ENCODE assay signal across 14 cellular contexts in genomic region chr20:50376888-50377459, GRCh38.
DNase-seq lines count a peak whose midpoint lies in the region; ATAC-seq and TF ChIP-seq lines count a peak whose summit lies in the region.
"Had no signal": no experiment of that assay in that cellular context is flagged by ENCODE, and none has a peak within 500 bp of the region (broad histone marks: within the 10 kb centered on the region; RNA-seq: fewer than 3 reads in every experiment).

No MANE protein-coding gene starts in this region.

- CTCF ChIA-PET in activated CD4-positive, alpha-beta T cell treated with anti-CD3 and anti-CD28 coated beads, Interleukin-2, amount 10 ng/mL, durations not matched to agents 7 days and 5 days (lab: Charles Lee) = no interaction called here

- no peak overlapping the region for H3K4me3 Mint-ChIP-seq in activated CD4-positive, alpha-beta T cell treated with anti-CD3 and anti-CD28 coated beads, Interleukin-2, amount 10 ng/mL, durations not matched to agents 7 days and 5 days
- H3K4me3 Mint-ChIP-seq in activated CD4-positive, alpha-beta T cell treated with anti-CD3 and anti-CD28 coated beads, Interleukin-2, amount 10 ng/mL, durations not matched to agents 24 days and 14 days = no peak overlapping the region
- no peak overlapping the region for H3K4me3 Mint-ChIP-seq in effector memory CD8-positive, alpha-beta T cell
- H3K4me3 Mint-ChIP-seq in stimulated activated effector memory CD8-positive, alpha-beta T cell treated with anti-CD3 and anti-CD28 coated beads, Interleukin-12 subunit alpha, Interleukin-12 subunit beta, amount 100 ng/mL, for 72 hours = peak overlapping the region; percentile 55
- no peak overlapping the region for H3K4me3 Mint-ChIP-seq in osteocyte (ENCODE audit: unreplicated experiment)
- no peak overlapping the region for H3K4me3 Mint-ChIP-seq in mesothelial cell of epicardium

- no peaks in the 10 kb centered on the region for H3K9me3 Mint-ChIP-seq in activated CD4-positive, alpha-beta T cell treated with anti-CD3 and anti-CD28 coated beads, Interleukin-2, amount 10 ng/mL, durations not matched to agents 7 days and 5 days
- no peaks in the 10 kb centered on the region for H3K9me3 Mint-ChIP-seq in activated CD4-positive, alpha-beta T cell treated with anti-CD3 and anti-CD28 coated beads, Interleukin-2, amount 10 ng/mL, durations not matched to agents 24 days and 14 days
- H3K9me3 Mint-ChIP-seq in effector memory CD8-positive, alpha-beta T cell = no peaks in the 10 kb centered on the region
- H3K9me3 Mint-ChIP-seq in stimulated activated effector memory CD8-positive, alpha-beta T cell treated with anti-CD3 and anti-CD28 coated beads, Interleukin-12 subunit alpha, Interleukin-12 subunit beta, amount 100 ng/mL, for 72 hours = no peaks in the 10 kb centered on the region
- H3K9me3 Mint-ChIP-seq in osteocyte (ENCODE audit: unreplicated experiment) (no peaks in the 10 kb centered on the region), mesothelial cell of epicardium (no peaks in the 10 kb centered on the region)

- H3K4me3 ChIP-seq in NT2/D1 (ENCODE audit: insufficient read length, low read depth) = no peak overlapping the region
- H3K4me3 ChIP-seq in left lung = no peak overlapping the region
- H3K4me3 ChIP-seq: GM12878, Peyer's patch had no signal

- no peaks in the 10 kb centered on the region for H3K9me3 ChIP-seq in NT2/D1 (ENCODE audit: insufficient read depth, low read length)
- no peaks in the 10 kb centered on the region for H3K9me3 ChIP-seq in left lung
- H3K9me3 ChIP-seq: Peyer's patch had no signal

- H3K27me3 Mint-ChIP-seq in activated CD4-positive, alpha-beta T cell treated with anti-CD3 and anti-CD28 coated beads, Interleukin-2, amount 10 ng/mL, durations not matched to agents 7 days and 5 days = no peaks in the 10 kb centered on the region
- peaks cover 4% of the 10 kb centered on the region for H3K27me3 Mint-ChIP-seq in activated CD4-positive, alpha-beta T cell treated with anti-CD3 and anti-CD28 coated beads, Interleukin-2, amount 10 ng/mL, durations not matched to agents 24 days and 14 days
- peaks cover 6 to 17% of the 10 kb centered on the region in 2 donors for H3K27me3 Mint-ChIP-seq in effector memory CD8-positive, alpha-beta T cell
- H3K27me3 Mint-ChIP-seq in osteocyte (ENCODE audit: unreplicated experiment) (no peaks in the 10 kb centered on the region), mesothelial cell of epicardium (ENCODE audit: low read depth) (no peaks in the 10 kb centered on the region)

- H3K9ac ChIP-seq in NT2/D1 (ENCODE audit: insufficient read length, low read depth) = peak overlapping the region; percentile 13

- intact Hi-C loops in activated CD4-positive, alpha-beta T cell treated with anti-CD3 and anti-CD28 coated beads, Interleukin-2, amount 10 ng/mL, durations not matched to agents 24 days and 14 days (cut with micrococcal nuclease) = no loop called here
- intact Hi-C loops in left lung (cut with DNase I) = no loop called here

- H3K4me1 Mint-ChIP-seq in activated CD4-positive, alpha-beta T cell treated with anti-CD3 and anti-CD28 coated beads, Interleukin-2, amount 10 ng/mL, durations not matched to agents 7 days and 5 days = peaks cover 50% of the 10 kb centered on the region
- peaks cover 29% of the 10 kb centered on the region for H3K4me1 Mint-ChIP-seq in activated CD4-positive, alpha-beta T cell treated with anti-CD3 and anti-CD28 coated beads, Interleukin-2, amount 10 ng/mL, durations not matched to agents 24 days and 14 days
- H3K4me1 Mint-ChIP-seq in effector memory CD8-positive, alpha-beta T cell (ENCODE audit: low read depth in 2 of 2) = peaks cover 16 to 22% of the 10 kb centered on the region in 2 donors
- H3K4me1 Mint-ChIP-seq in stimulated activated effector memory CD8-positive, alpha-beta T cell treated with anti-CD3 and anti-CD28 coated beads, Interleukin-12 subunit alpha, Interleukin-12 subunit beta, amount 100 ng/mL, for 72 hours = peaks cover 53% of the 10 kb centered on the region
- H3K4me1 Mint-ChIP-seq in osteocyte (ENCODE audit: unreplicated experiment) = peaks cover 18% of the 10 kb centered on the region
- H3K4me1 Mint-ChIP-seq in mesothelial cell of epicardium = peaks cover 40% of the 10 kb centered on the region

- peaks cover 3% of the 10 kb centered on the region for H3K36me3 Mint-ChIP-seq in activated CD4-positive, alpha-beta T cell treated with anti-CD3 and anti-CD28 coated beads, Interleukin-2, amount 10 ng/mL, durations not matched to agents 7 days and 5 days (ENCODE audit: low read depth)
- no peaks in the 10 kb centered on the region for H3K36me3 Mint-ChIP-seq in activated CD4-positive, alpha-beta T cell treated with anti-CD3 and anti-CD28 coated beads, Interleukin-2, amount 10 ng/mL, durations not matched to agents 24 days and 14 days (ENCODE audit: low read depth)
- H3K36me3 Mint-ChIP-seq in effector memory CD8-positive, alpha-beta T cell (ENCODE audit: insufficient read depth) = no peaks in the 10 kb centered on the region
- H3K36me3 Mint-ChIP-seq in stimulated activated effector memory CD8-positive, alpha-beta T cell treated with anti-CD3 and anti-CD28 coated beads, Interleukin-12 subunit alpha, Interleukin-12 subunit beta, amount 100 ng/mL, for 72 hours = no peaks in the 10 kb centered on the region
- no peaks in the 10 kb centered on the region for H3K36me3 Mint-ChIP-seq in osteocyte (ENCODE audit: unreplicated experiment)
- H3K36me3 Mint-ChIP-seq in mesothelial cell of epicardium = no peaks in the 10 kb centered on the region

- no peak for DNase-seq in activated CD4-positive, alpha-beta T cell treated with anti-CD3 and anti-CD28 coated beads, Interleukin-2, amount 10 ng/mL, durations not matched to agents 7 days and 5 days
- DNase-seq in activated CD4-positive, alpha-beta T cell treated with anti-CD3 and anti-CD28 coated beads, Interleukin-2, amount 10 ng/mL, durations not matched to agents 24 days and 14 days = no peak
- DNase-seq in NT2/D1 (ENCODE audit: low read depth, low spot score) (no peak), osteocyte (ENCODE audit: extremely low spot score, unreplicated experiment) (no peak), left lung (no peak), mesothelial cell of epicardium (ENCODE audit: low spot score in 2 of 2, unreplicated experiment in 2 of 2) (no peak)
- DNase-seq in effector memory CD8-positive, alpha-beta T cell = no peak
- no peak for DNase-seq in stimulated activated effector memory CD8-positive, alpha-beta T cell treated with anti-CD3 and anti-CD28 coated beads, Interleukin-12 subunit alpha, Interleukin-12 subunit beta, amount 100 ng/mL, for 72 hours (ENCODE audit: low spot score in 2 of 2)
- DNase-seq: activated CD4-positive, CD25-positive, alpha-beta regulatory T cell treated with anti-CD3 and anti-CD28 coated beads, Interleukin-2, amount 50 U/mL, for 72 hours; activated T-cell treated with anti-CD3 and anti-CD28 coated beads, Interleukin-2, amount 50 U/mL, for 1 hour; cerebellar nuclear complex; NCI-H1048; Peyer's patch had no signal

- no peak overlapping the region for H3K27ac ChIP-seq in left lung
- H3K27ac ChIP-seq: Peyer's patch had no signal

- no peaks in the 10 kb centered on the region for H3K27me3 ChIP-seq in NT2/D1 (ENCODE audit: insufficient read depth, insufficient read length)
- no peaks in the 10 kb centered on the region for H3K27me3 ChIP-seq in left lung
- H3K27me3 ChIP-seq: Peyer's patch had no signal

- H3K27ac Mint-ChIP-seq in activated CD4-positive, alpha-beta T cell treated with anti-CD3 and anti-CD28 coated beads, Interleukin-2, amount 10 ng/mL, durations not matched to agents 7 days and 5 days = peak overlapping the region; percentile 62
- no peak overlapping the region for H3K27ac Mint-ChIP-seq in activated CD4-positive, alpha-beta T cell treated with anti-CD3 and anti-CD28 coated beads, Interleukin-2, amount 10 ng/mL, durations not matched to agents 24 days and 14 days
- H3K27ac Mint-ChIP-seq in effector memory CD8-positive, alpha-beta T cell = peak overlapping the region in 1 of 2 donors; percentile 36
- peak overlapping the region; percentile 1 for H3K27ac Mint-ChIP-seq in stimulated activated effector memory CD8-positive, alpha-beta T cell treated with anti-CD3 and anti-CD28 coated beads, Interleukin-12 subunit alpha, Interleukin-12 subunit beta, amount 100 ng/mL, for 72 hours
- H3K27ac Mint-ChIP-seq in osteocyte (ENCODE audit: unreplicated experiment) (no peak overlapping the region), mesothelial cell of epicardium (no peak overlapping the region)

- peak; percentile 39 for ATAC-seq in effector memory CD8-positive, alpha-beta T cell (replicated peaks)
- ATAC-seq in stimulated activated effector memory CD8-positive, alpha-beta T cell treated with anti-CD3 and anti-CD28 coated beads, Interleukin-12 subunit alpha, Interleukin-12 subunit beta, amount 100 ng/mL, for 72 hours = peak; percentile 83
- no peak for ATAC-seq in left lung
- ATAC-seq: GM12878 had no signal

- POLR2A ChIA-PET in activated CD4-positive, alpha-beta T cell treated with anti-CD3 and anti-CD28 coated beads, Interleukin-2, amount 10 ng/mL, durations not matched to agents 7 days and 5 days (lab: Charles Lee) = no interaction called here

- TF ChIP-seq CTCF in osteocyte (IDR thresholded peaks at IDR 0.05) = no peak
- no peak for TF ChIP-seq CTCF in left lung (IDR thresholded peaks at IDR 0.05)
- TF ChIP-seq CTCF in mesothelial cell of epicardium (IDR thresholded peaks at IDR 0.05; ENCODE audit: unreplicated experiment) = no peak

- H3K36me3 ChIP-seq in NT2/D1 (ENCODE audit: insufficient read depth, insufficient read length, low read length) (no peaks in the 10 kb centered on the region), left lung (no peaks in the 10 kb centered on the region)
- H3K36me3 ChIP-seq: Peyer's patch had no signal

- H3K4me1 ChIP-seq in NT2/D1 (ENCODE audit: insufficient read depth, insufficient read length) = peaks cover 11% of the 10 kb centered on the region
- peaks cover 21 to 47% of the 10 kb centered on the region in 2 donors for H3K4me1 ChIP-seq in left lung

Comparison
In these comparisons a context has a peak if more than half of its experiments do, and no peak if none do; other contexts are left out.
1. H3K27ac Mint-ChIP-seq: peak in activated CD4-positive, alpha-beta T cell treated with anti-CD3 and anti-CD28 coated beads, Interleukin-2, amount 10 ng/mL, durations not matched to agents 7 days and 5 days (single experiment) and stimulated activated effector memory CD8-positive, alpha-beta T cell treated with anti-CD3 and anti-CD28 coated beads, Interleukin-12 subunit alpha, Interleukin-12 subunit beta, amount 100 ng/mL, for 72 hours (single experiment); none in activated CD4-positive, alpha-beta T cell treated with anti-CD3 and anti-CD28 coated beads, Interleukin-2, amount 10 ng/mL, durations not matched to agents 24 days and 14 days (single experiment), osteocyte (single experiment) and mesothelial cell of epicardium (single experiment).